Comparison of ENCODE assay signal across 8 cellular contexts in genomic region chr19:58440556-58440955, GRCh38. TPM values are rescaled to one million over a fixed set of nuclear protein-coding genes. Genes with fewer than 3 reads are reported as not detected.
DNase-seq lines count a peak whose midpoint lies in the region; ATAC-seq and TF ChIP-seq lines count a peak whose summit lies in the region.

No MANE protein-coding gene starts in this region.

- peak overlapping the region; percentile 99 for H2AFZ ChIP-seq in osteoblast (ENCODE audit: low read length)

- H3K4me2 ChIP-seq in osteoblast (ENCODE audit: insufficient read depth, low read length) = peak overlapping the region; percentile 92

- peak overlapping the region; percentile 93 for H3K27ac ChIP-seq in osteoblast (ENCODE audit: low read depth, low read length)

- H3K9me3 ChIP-seq in osteoblast (ENCODE audit: low read depth, low read length) = peaks cover 14% of the 10 kb centered on the region

- DNase-seq in BJ (ENCODE audit: low read depth) (no peak), WTC11 (ENCODE audit: low spot score) (no peak), fibroblast of villous mesenchyme (ENCODE audit: low read depth) (no peak), osteoblast (ENCODE audit: insufficient read length, low spot score, missing footprints) (no peak), NCI-H526 (lab: John Stamatoyannopoulos, UW) (no peak), posterior vena cava (ENCODE audit: low spot score) (no peak)
- DNase-seq in activated CD4-positive, alpha-beta T cell treated with anti-CD3 and anti-CD28 coated beads for 4 hours = no peak

- H3K27me3 ChIP-seq in BJ (ENCODE audit: control insufficient read depth, insufficient read depth, low read length) (no peaks in the 10 kb centered on the region), osteoblast (ENCODE audit: insufficient read depth, low read length) (no peaks in the 10 kb centered on the region)

- H3K4me3 Mint-ChIP-seq in WTC11 = peak overlapping the region; percentile 77

- H3K79me2 ChIP-seq in osteoblast (ENCODE audit: insufficient read depth, low read length) = peaks cover 24% of the 10 kb centered on the region

- H4K20me1 ChIP-seq in osteoblast (ENCODE audit: insufficient read depth, low read length) = no peaks in the 10 kb centered on the region

- ATAC-seq in WTC11 (no peak), GM21717 (IDR thresholded peaks at IDR 0.05; ENCODE audit: unreplicated experiment) (no peak)

- intact Hi-C loops in posterior vena cava (cut with DNase I) = no loop called here

- peaks cover 78% of the 10 kb centered on the region for H3K9me3 Mint-ChIP-seq in WTC11

- H3K36me3 ChIP-seq in BJ (ENCODE audit: control insufficient read depth, insufficient read depth, low read length) = peaks cover 3% of the 10 kb centered on the region
- peaks cover 17% of the 10 kb centered on the region for H3K36me3 ChIP-seq in osteoblast (ENCODE audit: insufficient read depth, low read length)

- H3K4me1 ChIP-seq in osteoblast (ENCODE audit: insufficient read depth, low read length) = peaks cover 12% of the 10 kb centered on the region

- POLR2A ChIA-PET in BJ (lab: Charles Lee) = no interaction called here
- POLR2A ChIA-PET in WTC11 (lab: Charles Lee) = interaction anchor here (0.5 kb wide), 1 partner anchor 43 kb away, joined by 3 read pairs; no protein-coding TSS in a partner anchor

- H3K4me1 Mint-ChIP-seq in WTC11 = peaks cover 6% of the 10 kb centered on the region; the same call in 1 of the 2 replicates

- H3K36me3 Mint-ChIP-seq in WTC11 = peaks cover 46% of the 10 kb centered on the region

- TF ChIP-seq CTCF in BJ (IDR thresholded peaks at IDR 0.05; ENCODE audit: insufficient read depth, low read depth, low read length) (no peak), WTC11 (IDR thresholded peaks at IDR 0.05) (no peak), fibroblast of villous mesenchyme (IDR thresholded peaks at IDR 0.05; ENCODE audit: insufficient read depth, low read depth, low read length) (no peak), osteoblast (IDR thresholded peaks at IDR 0.05; ENCODE audit: extremely low read depth, low read depth, low read length) (no peak)

- CTCF ChIA-PET in BJ (lab: Yijun Ruan, JAX) (interaction anchor here (1.0 kb wide), 1 partner anchor 78 kb away, joined by 3 read pairs; no protein-coding TSS in a partner anchor), WTC11 (lab: Charles Lee) (interaction anchor here (1.0 kb wide), 2 partner anchors 11 to 79 kb away, joined by 4 read pairs; partner anchors contain the start of genes ZBTB45 and ZNF324B)

- peak overlapping the region; percentile 81 for H3K4me3 ChIP-seq in BJ (ENCODE audit: low read depth, low read length)
- peak overlapping the region; percentile 72 for H3K4me3 ChIP-seq in fibroblast of villous mesenchyme (ENCODE audit: low read depth, low read length)
- peak overlapping the region; percentile 98 for H3K4me3 ChIP-seq in osteoblast (ENCODE audit: insufficient read depth, low read length)

- peaks cover 75% of the 10 kb centered on the region for H3K27me3 Mint-ChIP-seq in WTC11 (ENCODE audit: low read depth)

- H3K27ac Mint-ChIP-seq in WTC11 = peak overlapping the region; percentile 68; the same call in 1 of the 2 replicates

TF ChIP-seq in WTC11, 78 proteins besides CTCF, POLR2A, EP300 and RAD21:
- no peak for TF ChIP-seq PRDM15 (CRISPR knock-in tag; IDR thresholded peaks at IDR 0.05)

RNA-seq across cellular contexts. Expression of gene ZNF132, which starts 0.6 kb away (rescaled TPM):
- polyA plus RNA-seq in BJ (2011; rRNA removed) = 2.7 and 3.2 TPM in 2 replicates
- polyA minus RNA-seq in BJ (2011; rRNA and poly(A)+ RNA removed) = 5.9 and 8.4 TPM in 2 replicates
- total RNA-seq in WTC11 (2021) (2.3 to 2.7 TPM (median 2.6 TPM) in 3 replicates), fibroblast of villous mesenchyme (8.7 and 11.7 TPM in 2 replicates), osteoblast (8.8 and 10.1 TPM in 2 replicates), posterior vena cava (1 to 10 TPM; 2.9 to 3.8 TPM)

RNA-seq across cellular contexts. Expression of gene ZNF324B, which starts 10.9 kb away (rescaled TPM):
- 1.6 and 2.0 TPM in 2 replicates for polyA plus RNA-seq in BJ (2011; rRNA removed)
- polyA minus RNA-seq in BJ (2011; rRNA and poly(A)+ RNA removed) = 2.9 and 4.1 TPM in 2 replicates
- 3.3 to 4.0 TPM (median 3.4 TPM) in 3 replicates for total RNA-seq in WTC11 (2021)
- 10.4 and 11.6 TPM in 2 replicates for total RNA-seq in fibroblast of villous mesenchyme
- 10.5 and 11.8 TPM in 2 replicates for total RNA-seq in osteoblast
- 1 to 10 TPM; 5.1 to 5.4 TPM for total RNA-seq in posterior vena cava

RNA-seq across cellular contexts. Expression of gene ZNF324, which starts 26.3 kb away (rescaled TPM):
- polyA plus RNA-seq in BJ (2011; rRNA removed) = 3.6 and 4.4 TPM in 2 replicates
- polyA minus RNA-seq in BJ (2011; rRNA and poly(A)+ RNA removed) = 6.9 and 7.3 TPM in 2 replicates
- total RNA-seq in WTC11 (2021) (5.1 to 5.9 TPM (median 5.7 TPM) in 3 replicates), fibroblast of villous mesenchyme (16.8 and 17.4 TPM in 2 replicates), osteoblast (16.2 and 20.6 TPM in 2 replicates), posterior vena cava (1 to 10 TPM; 7.0 to 7.8 TPM)

RNA-seq across cellular contexts. Expression of gene ZNF584, which starts 32.1 kb away (rescaled TPM):
- polyA plus RNA-seq in BJ (2011; rRNA removed) = 8.9 and 10.0 TPM in 2 replicates
- 6.6 and 7.8 TPM in 2 replicates for polyA minus RNA-seq in BJ (2011; rRNA and poly(A)+ RNA removed)
- total RNA-seq in WTC11 (2021) (6.6 to 6.8 TPM (median 6.8 TPM) in 3 replicates), fibroblast of villous mesenchyme (18.4 and 26.3 TPM in 2 replicates), osteoblast (20.6 and 25.7 TPM in 2 replicates), posterior vena cava (10 to 100 TPM in 1 of 2 donors, 1 to 10 TPM in 1; 7.3 to 11.7 TPM)

RNA-seq across cellular contexts. Expression of gene ZNF446, which starts 35.6 kb away (rescaled TPM):
- 5.0 and 8.2 TPM in 2 replicates for polyA plus RNA-seq in BJ (2011; rRNA removed)
- polyA minus RNA-seq in BJ (2011; rRNA and poly(A)+ RNA removed) = 6.1 and 6.4 TPM in 2 replicates
- total RNA-seq in WTC11 (2021) (5.0 to 6.5 TPM (median 6.0 TPM) in 3 replicates), fibroblast of villous mesenchyme (7.3 and 8.7 TPM in 2 replicates), osteoblast (14.1 and 18.1 TPM in 2 replicates), posterior vena cava (1 to 10 TPM; 4.8 to 6.0 TPM)
